20 cellular contexts compared by ENCODE assay signal in genomic region chr9:16303506-16303905, GRCh38.
"Had no signal": no experiment of that assay in that cellular context is flagged by ENCODE, and none has a peak within 500 bp of the region (broad histone marks: within the 10 kb centered on the region; RNA-seq: fewer than 3 reads in every experiment).

No MANE protein-coding gene starts in this region.

- ATAC-seq: effector memory CD8-positive, alpha-beta T cell; gastroesophageal sphincter; heart left ventricle; left ventricle myocardium superior; lower lobe of right lung; naive thymus-derived CD8-positive, alpha-beta T cell; stimulated activated effector memory CD8-positive, alpha-beta T cell treated with anti-CD3 and anti-CD28 coated beads, Interleukin-12 subunit alpha, Interleukin-12 subunit beta, amount 100 ng/mL, for 72 hours had no signal

- DNase-seq: cerebellar nuclear complex; cortex of kidney; effector memory CD8-positive, alpha-beta T cell; erythroblast; foreskin fibroblast; heart left ventricle; kidney glomerular epithelial cell; left ventricle myocardium superior; lower lobe of right lung; naive thymus-derived CD8-positive, alpha-beta T cell; nucleus accumbens; sigmoid colon; stimulated activated CD4-positive, alpha-beta T cell treated with anti-CD3 and anti-CD28 coated beads, Interleukin-2, amount 100 ng/mL, for 24 hours; stimulated activated CD4-positive, alpha-beta T cell treated with anti-CD3 and anti-CD28 coated beads, Interleukin-4, amount 100 ng/mL, for 24 hours; stimulated activated naive CD4-positive, alpha-beta T cell treated with Interleukin-2 at 50 U/mL for 16 hours; stomach; thyroid gland had no signal

- H3K36me3 Mint-ChIP-seq: naive thymus-derived CD8-positive, alpha-beta T cell; stimulated activated effector memory CD8-positive, alpha-beta T cell treated with anti-CD3 and anti-CD28 coated beads, Interleukin-12 subunit alpha, Interleukin-12 subunit beta, amount 100 ng/mL, for 72 hours had no signal

- H3K4me3 Mint-ChIP-seq: effector memory CD8-positive, alpha-beta T cell; naive thymus-derived CD8-positive, alpha-beta T cell; stimulated activated effector memory CD8-positive, alpha-beta T cell treated with anti-CD3 and anti-CD28 coated beads, Interleukin-12 subunit alpha, Interleukin-12 subunit beta, amount 100 ng/mL, for 72 hours; type B pancreatic cell had no signal

- H3K27ac Mint-ChIP-seq: effector memory CD8-positive, alpha-beta T cell; naive thymus-derived CD8-positive, alpha-beta T cell; stimulated activated effector memory CD8-positive, alpha-beta T cell treated with anti-CD3 and anti-CD28 coated beads, Interleukin-12 subunit alpha, Interleukin-12 subunit beta, amount 100 ng/mL, for 72 hours; type B pancreatic cell had no signal

- H3K27me3 Mint-ChIP-seq: effector memory CD8-positive, alpha-beta T cell had no signal

- H3K4me1 Mint-ChIP-seq: naive thymus-derived CD8-positive, alpha-beta T cell; stimulated activated effector memory CD8-positive, alpha-beta T cell treated with anti-CD3 and anti-CD28 coated beads, Interleukin-12 subunit alpha, Interleukin-12 subunit beta, amount 100 ng/mL, for 72 hours had no signal
